Comparison of ENCODE assay signal across 2 cellular contexts in the genomic region with DNA sequence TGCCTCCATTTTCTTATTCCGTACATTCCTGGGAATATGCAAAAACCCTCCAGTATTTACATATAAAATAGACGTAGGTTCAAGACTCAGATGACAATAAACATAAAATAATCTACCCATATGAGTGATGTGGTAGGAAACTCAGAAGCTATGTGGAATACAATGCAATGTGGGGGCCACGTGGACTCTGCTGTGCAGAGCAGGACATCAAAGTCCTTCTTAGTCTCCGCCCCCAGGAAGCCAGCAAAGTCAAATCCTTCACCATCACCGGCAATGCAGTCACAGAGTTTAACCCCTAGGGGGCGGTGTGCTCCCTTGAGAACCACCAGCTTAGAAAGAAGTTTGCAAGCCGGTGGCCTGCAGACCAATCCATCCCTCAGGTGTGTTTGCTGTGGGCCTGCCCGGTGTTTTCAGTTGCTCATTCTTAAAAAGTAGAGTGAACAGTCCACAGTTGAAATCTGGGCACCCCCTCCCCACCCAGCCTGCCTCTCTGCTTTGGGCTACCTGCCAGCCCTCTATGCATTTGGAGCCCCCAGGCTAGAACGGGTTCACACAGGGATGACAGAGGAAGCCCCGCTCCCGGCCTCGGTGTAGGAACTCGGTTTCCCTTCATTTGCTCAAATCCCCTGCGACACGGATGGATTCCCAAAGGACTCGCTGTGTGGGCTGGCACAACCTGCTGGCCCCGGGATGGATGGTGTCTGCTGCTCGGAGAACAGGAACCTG.
TF ChIP-seq lines count a peak whose summit lies in the region.

No MANE protein-coding gene starts in this region.

TF ChIP-seq in HCT116, 20 proteins besides CTCF, POLR2A, EP300 and RAD21 (continued from another document):
- no peak for TF ChIP-seq POLR2AphosphoS5 (IDR thresholded peaks at IDR 0.05; ENCODE audit: low read depth, low read length)
- TF ChIP-seq ZFX (IDR thresholded peaks at IDR 0.05), result no peak
- peak; percentile 90 for TF ChIP-seq TCF7L2 (IDR thresholded peaks at IDR 0.05; ENCODE audit: borderline replicate concordance, extremely low read depth, insufficient read depth, insufficient read length)

TF ChIP-seq in HepG2, 621 proteins besides CTCF, POLR2A, EP300 and RAD21 (continued from another document and continues in another):
- peak; percentile 86 for TF ChIP-seq SALL2 (CRISPR knock-in tag; IDR thresholded peaks at IDR 0.05)
- TF ChIP-seq, protein P1, sequence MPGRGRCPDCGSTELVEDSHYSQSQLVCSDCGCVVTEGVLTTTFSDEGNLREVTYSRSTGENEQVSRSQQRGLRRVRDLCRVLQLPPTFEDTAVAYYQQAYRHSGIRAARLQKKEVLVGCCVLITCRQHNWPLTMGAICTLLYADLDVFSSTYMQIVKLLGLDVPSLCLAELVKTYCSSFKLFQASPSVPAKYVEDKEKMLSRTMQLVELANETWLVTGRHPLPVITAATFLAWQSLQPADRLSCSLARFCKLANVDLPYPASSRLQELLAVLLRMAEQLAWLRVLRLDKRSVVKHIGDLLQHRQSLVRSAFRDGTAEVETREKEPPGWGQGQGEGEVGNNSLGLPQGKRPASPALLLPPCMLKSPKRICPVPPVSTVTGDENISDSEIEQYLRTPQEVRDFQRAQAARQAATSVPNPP (CRISPR knock-in tag; IDR thresholded peaks at IDR 0.05), result no peak
- TF ChIP-seq MXI1 (IDR thresholded peaks at IDR 0.05; ENCODE audit: borderline replicate concordance, low read depth, low read length), result peak; percentile 97
- no peak for TF ChIP-seq ZNF136 (CRISPR knock-in tag; IDR thresholded peaks at IDR 0.05; ENCODE audit: low read depth)
- no peak for TF ChIP-seq FOXP1 (IDR thresholded peaks at IDR 0.05)
- TF ChIP-seq FOXP1 (CRISPR knock-in tag; IDR thresholded peaks at IDR 0.05), result peak; percentile 30; the same call in 1 of the 2 replicates
- no peak for TF ChIP-seq SRY (CRISPR knock-in tag; IDR thresholded peaks at IDR 0.05)
- TF ChIP-seq, protein P2, sequence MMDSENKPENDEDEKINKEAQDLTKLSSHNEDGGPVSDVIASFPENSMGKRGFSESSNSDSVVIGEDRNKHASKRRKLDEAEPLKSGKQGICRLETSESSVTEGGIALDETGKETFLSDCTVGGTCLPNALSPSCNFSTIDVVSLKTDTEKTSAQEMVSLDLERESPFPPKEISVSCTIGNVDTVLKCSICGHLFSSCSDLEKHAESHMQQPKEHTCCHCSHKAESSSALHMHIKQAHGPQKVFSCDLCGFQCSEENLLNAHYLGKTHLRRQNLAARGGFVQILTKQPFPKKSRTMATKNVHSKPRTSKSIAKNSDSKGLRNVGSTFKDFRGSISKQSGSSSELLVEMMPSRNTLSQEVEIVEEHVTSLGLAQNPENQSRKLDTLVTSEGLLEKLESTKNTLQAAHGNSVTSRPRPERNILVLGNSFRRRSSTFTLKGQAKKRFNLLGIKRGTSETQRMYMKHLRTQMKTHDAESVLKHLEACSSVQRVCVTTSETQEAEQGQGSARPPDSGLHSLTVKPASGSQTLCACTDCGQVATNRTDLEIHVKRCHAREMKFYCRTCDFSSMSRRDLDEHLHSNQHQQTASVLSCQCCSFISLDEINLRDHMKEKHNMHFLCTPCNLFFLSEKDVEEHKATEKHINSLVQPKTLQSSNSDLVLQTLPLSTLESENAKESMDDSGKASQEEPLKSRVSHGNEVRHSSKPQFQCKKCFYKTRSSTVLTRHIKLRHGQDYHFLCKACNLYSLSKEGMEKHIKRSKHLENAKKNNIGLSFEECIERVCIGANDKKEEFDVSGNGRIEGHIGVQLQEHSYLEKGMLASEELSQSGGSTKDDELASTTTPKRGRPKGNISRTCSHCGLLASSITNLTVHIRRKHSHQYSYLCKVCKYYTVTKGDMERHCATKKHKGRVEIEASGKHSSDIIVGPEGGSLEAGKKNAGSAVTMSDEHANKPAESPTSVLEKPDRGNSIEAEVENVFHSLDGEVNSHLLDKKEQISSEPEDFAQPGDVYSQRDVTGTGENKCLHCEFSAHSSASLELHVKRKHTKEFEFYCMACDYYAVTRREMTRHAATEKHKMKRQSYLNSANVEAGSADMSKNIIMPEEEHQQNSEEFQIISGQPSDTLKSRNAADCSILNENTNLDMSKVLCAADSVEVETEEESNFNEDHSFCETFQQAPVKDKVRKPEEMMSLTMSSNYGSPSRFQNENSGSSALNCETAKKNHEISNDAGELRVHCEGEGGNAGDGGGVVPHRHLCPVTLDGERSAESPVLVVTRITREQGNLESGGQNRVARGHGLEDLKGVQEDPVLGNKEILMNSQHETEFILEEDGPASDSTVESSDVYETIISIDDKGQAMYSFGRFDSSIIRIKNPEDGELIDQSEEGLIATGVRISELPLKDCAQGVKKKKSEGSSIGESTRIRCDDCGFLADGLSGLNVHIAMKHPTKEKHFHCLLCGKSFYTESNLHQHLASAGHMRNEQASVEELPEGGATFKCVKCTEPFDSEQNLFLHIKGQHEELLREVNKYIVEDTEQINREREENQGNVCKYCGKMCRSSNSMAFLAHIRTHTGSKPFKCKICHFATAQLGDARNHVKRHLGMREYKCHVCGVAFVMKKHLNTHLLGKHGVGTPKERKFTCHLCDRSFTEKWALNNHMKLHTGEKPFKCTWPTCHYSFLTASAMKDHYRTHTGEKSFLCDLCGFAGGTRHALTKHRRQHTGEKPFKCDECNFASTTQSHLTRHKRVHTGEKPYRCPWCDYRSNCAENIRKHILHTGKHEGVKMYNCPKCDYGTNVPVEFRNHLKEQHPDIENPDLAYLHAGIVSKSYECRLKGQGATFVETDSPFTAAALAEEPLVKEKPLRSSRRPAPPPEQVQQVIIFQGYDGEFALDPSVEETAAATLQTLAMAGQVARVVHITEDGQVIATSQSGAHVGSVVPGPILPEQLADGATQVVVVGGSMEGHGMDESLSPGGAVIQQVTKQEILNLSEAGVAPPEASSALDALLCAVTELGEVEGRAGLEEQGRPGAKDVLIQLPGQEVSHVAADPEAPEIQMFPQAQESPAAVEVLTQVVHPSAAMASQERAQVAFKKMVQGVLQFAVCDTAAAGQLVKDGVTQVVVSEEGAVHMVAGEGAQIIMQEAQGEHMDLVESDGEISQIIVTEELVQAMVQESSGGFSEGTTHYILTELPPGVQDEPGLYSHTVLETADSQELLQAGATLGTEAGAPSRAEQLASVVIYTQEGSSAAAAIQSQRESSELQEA (CRISPR knock-in tag; IDR thresholded peaks at IDR 0.05; ENCODE audit: not compliant biosample characterization), result peak; percentile 29
- peak; percentile 75; the same call in 1 of the 2 replicates for TF ChIP-seq RCOR2 (CRISPR knock-in tag; IDR thresholded peaks at IDR 0.05)
- peak; percentile 61 for TF ChIP-seq CEBPG (CRISPR knock-in tag; IDR thresholded peaks at IDR 0.05)
- TF ChIP-seq, protein P3, sequence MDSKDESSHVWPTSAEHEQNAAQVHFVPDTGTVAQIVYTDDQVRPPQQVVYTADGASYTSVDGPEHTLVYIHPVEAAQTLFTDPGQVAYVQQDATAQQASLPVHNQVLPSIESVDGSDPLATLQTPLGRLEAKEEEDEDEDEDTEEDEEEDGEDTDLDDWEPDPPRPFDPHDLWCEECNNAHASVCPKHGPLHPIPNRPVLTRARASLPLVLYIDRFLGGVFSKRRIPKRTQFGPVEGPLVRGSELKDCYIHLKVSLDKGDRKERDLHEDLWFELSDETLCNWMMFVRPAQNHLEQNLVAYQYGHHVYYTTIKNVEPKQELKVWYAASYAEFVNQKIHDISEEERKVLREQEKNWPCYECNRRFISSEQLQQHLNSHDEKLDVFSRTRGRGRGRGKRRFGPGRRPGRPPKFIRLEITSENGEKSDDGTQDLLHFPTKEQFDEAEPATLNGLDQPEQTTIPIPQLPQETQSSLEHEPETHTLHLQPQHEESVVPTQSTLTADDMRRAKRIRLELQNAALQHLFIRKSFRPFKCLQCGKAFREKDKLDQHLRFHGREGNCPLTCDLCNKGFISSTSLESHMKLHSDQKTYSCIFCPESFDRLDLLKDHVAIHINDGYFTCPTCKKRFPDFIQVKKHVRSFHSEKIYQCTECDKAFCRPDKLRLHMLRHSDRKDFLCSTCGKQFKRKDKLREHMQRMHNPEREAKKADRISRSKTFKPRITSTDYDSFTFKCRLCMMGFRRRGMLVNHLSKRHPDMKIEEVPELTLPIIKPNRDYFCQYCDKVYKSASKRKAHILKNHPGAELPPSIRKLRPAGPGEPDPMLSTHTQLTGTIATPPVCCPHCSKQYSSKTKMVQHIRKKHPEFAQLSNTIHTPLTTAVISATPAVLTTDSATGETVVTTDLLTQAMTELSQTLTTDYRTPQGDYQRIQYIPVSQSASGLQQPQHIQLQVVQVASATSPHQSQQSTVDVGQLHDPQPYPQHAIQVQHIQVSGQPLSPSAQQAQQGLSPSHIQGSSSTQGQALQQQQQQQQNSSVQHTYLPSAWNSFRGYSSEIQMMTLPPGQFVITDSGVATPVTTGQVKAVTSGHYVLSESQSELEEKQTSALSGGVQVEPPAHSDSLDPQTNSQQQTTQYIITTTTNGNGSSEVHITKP (CRISPR knock-in tag; IDR thresholded peaks at IDR 0.05; ENCODE audit: low read depth), result peak; percentile 64; the same call in 1 of the 2 replicates
- TF ChIP-seq PPARG (CRISPR knock-in tag; conservative IDR thresholded peaks at IDR 0.05), result peak; percentile 68
- TF ChIP-seq ZNF781 (CRISPR knock-in tag; IDR thresholded peaks at IDR 0.05; ENCODE audit: borderline replicate concordance, not compliant biosample characterization), result peak; percentile 86
- TF ChIP-seq ZBTB7A (CRISPR knock-in tag; IDR thresholded peaks at IDR 0.05), result 0 out of 2 replicates have a peak, but pooled peaks have one; percentile 59
- TF ChIP-seq ZNF749 (CRISPR knock-in tag; IDR thresholded peaks at IDR 0.05; ENCODE audit: borderline replicate concordance), result peak; percentile 65; the same call in 1 of the 2 replicates
- peak; percentile 86 for TF ChIP-seq HNF4G (IDR thresholded peaks at IDR 0.05; ENCODE audit: borderline replicate concordance, low read depth, low read length)
- peak; percentile 70; the same call in 1 of the 2 replicates for TF ChIP-seq HNF4G (CRISPR knock-in tag; IDR thresholded peaks at IDR 0.05; ENCODE audit: borderline replicate concordance, low read depth)
- TF ChIP-seq ZNF235 (CRISPR knock-in tag; IDR thresholded peaks at IDR 0.05; ENCODE audit: borderline replicate concordance), result no peak
- no peak for TF ChIP-seq ETV6 (CRISPR knock-in tag; conservative IDR thresholded peaks at IDR 0.05)
- no peak for TF ChIP-seq SMYD3 (CRISPR knock-in tag; IDR thresholded peaks at IDR 0.05)
- TF ChIP-seq TEAD3 (CRISPR knock-in tag; optimal IDR thresholded peaks at IDR 0.05; ENCODE audit: borderline replicate concordance), result peak; percentile 81
- TF ChIP-seq, protein P4, sequence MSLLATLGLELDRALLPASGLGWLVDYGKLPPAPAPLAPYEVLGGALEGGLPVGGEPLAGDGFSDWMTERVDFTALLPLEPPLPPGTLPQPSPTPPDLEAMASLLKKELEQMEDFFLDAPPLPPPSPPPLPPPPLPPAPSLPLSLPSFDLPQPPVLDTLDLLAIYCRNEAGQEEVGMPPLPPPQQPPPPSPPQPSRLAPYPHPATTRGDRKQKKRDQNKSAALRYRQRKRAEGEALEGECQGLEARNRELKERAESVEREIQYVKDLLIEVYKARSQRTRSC (CRISPR knock-in tag; IDR thresholded peaks at IDR 0.05; ENCODE audit: low read depth), result no peak
- TF ChIP-seq ZNF160 (CRISPR knock-in tag; IDR thresholded peaks at IDR 0.05), result peak; percentile 67; the same call in 1 of the 2 replicates
- TF ChIP-seq, protein P5, sequence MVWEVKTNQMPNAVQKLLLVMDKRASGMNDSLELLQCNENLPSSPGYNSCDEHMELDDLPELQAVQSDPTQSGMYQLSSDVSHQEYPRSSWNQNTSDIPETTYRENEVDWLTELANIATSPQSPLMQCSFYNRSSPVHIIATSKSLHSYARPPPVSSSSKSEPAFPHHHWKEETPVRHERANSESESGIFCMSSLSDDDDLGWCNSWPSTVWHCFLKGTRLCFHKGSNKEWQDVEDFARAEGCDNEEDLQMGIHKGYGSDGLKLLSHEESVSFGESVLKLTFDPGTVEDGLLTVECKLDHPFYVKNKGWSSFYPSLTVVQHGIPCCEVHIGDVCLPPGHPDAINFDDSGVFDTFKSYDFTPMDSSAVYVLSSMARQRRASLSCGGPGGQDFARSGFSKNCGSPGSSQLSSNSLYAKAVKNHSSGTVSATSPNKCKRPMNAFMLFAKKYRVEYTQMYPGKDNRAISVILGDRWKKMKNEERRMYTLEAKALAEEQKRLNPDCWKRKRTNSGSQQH (CRISPR knock-in tag; IDR thresholded peaks at IDR 0.05; ENCODE audit: low read depth), result no peak; the same call in 1 of the 2 replicates
- peak; percentile 59; the same call in 1 of the 2 replicates for TF ChIP-seq RFXAP (CRISPR knock-in tag; IDR thresholded peaks at IDR 0.05; ENCODE audit: borderline replicate concordance)
- TF ChIP-seq, protein P6, sequence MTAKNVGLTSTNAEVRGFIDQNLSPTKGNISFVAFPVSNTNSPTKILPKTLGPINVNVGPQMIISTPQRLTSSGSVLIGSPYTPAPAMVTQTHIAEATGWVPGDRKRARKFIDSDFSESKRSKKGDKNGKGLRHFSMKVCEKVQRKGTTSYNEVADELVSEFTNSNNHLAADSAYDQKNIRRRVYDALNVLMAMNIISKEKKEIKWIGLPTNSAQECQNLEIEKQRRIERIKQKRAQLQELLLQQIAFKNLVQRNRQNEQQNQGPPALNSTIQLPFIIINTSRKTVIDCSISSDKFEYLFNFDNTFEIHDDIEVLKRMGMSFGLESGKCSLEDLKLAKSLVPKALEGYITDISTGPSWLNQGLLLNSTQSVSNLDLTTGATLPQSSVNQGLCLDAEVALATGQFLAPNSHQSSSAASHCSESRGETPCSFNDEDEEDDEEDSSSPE (CRISPR knock-in tag; IDR thresholded peaks at IDR 0.05), result peak; percentile 74
- TF ChIP-seq KAT7 (CRISPR knock-in tag; IDR thresholded peaks at IDR 0.05; ENCODE audit: borderline replicate concordance), result no peak
- TF ChIP-seq ZSCAN21 (CRISPR knock-in tag; IDR thresholded peaks at IDR 0.05; ENCODE audit: borderline replicate concordance), result peak; percentile 46; the same call in 1 of the 2 replicates
- no peak for TF ChIP-seq MEIS1 (CRISPR knock-in tag; IDR thresholded peaks at IDR 0.05; ENCODE audit: borderline replicate concordance)
- TF ChIP-seq ZSCAN30 (CRISPR knock-in tag; IDR thresholded peaks at IDR 0.05), result no peak
- peak; percentile 77 for TF ChIP-seq ZNF605 (CRISPR knock-in tag; IDR thresholded peaks at IDR 0.05)
- peak; percentile 40; the same call in 1 of the 2 replicates for TF ChIP-seq ZNF652 (CRISPR knock-in tag; IDR thresholded peaks at IDR 0.05; ENCODE audit: borderline replicate concordance, low read depth)
- no peak for TF ChIP-seq LCORL (IDR thresholded peaks at IDR 0.05)
- TF ChIP-seq LCORL (CRISPR knock-in tag; IDR thresholded peaks at IDR 0.05), result peak; percentile 84
- TF ChIP-seq ZSCAN20 (CRISPR knock-in tag; IDR thresholded peaks at IDR 0.05; ENCODE audit: borderline replicate concordance), result no peak
- peak; percentile 98 for TF ChIP-seq SP5 (CRISPR knock-in tag; IDR thresholded peaks at IDR 0.05; ENCODE audit: borderline replicate concordance, low read depth)
- peak; percentile 75; the same call in 1 of the 2 replicates for TF ChIP-seq ZNF224 (CRISPR knock-in tag; IDR thresholded peaks at IDR 0.05)
- TF ChIP-seq NFYC (CRISPR knock-in tag; IDR thresholded peaks at IDR 0.05), result 0 out of 2 replicates have a peak, but pooled peaks have one; percentile 26
- TF ChIP-seq KLF16 (CRISPR knock-in tag; IDR thresholded peaks at IDR 0.05), result peak in 1 of 2 experiments; percentile 70; a peak in 1 of 4 replicates
- TF ChIP-seq, protein P7, sequence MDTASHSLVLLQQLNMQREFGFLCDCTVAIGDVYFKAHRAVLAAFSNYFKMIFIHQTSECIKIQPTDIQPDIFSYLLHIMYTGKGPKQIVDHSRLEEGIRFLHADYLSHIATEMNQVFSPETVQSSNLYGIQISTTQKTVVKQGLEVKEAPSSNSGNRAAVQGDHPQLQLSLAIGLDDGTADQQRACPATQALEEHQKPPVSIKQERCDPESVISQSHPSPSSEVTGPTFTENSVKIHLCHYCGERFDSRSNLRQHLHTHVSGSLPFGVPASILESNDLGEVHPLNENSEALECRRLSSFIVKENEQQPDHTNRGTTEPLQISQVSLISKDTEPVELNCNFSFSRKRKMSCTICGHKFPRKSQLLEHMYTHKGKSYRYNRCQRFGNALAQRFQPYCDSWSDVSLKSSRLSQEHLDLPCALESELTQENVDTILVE (CRISPR knock-in tag; IDR thresholded peaks at IDR 0.05), result peak; percentile 78; the same call in 1 of the 2 replicates
